Comparison of ENCODE assay signal across 9 cellular contexts in genomic region chr6:106163446-106163965, GRCh38.
DNase-seq lines count a peak whose midpoint lies in the region; ATAC-seq, FAIRE-seq and TF ChIP-seq lines count a peak whose summit lies in the region.
"Had no signal": no experiment of that assay in that cellular context is flagged by ENCODE, and none has a peak within 500 bp of the region (broad histone marks: within the 10 kb centered on the region; RNA-seq: fewer than 3 reads in every experiment).

No MANE protein-coding gene starts in this region.

- intact Hi-C loops in Right ventricle myocardium superior (cut with DNase I) (no loop called here), posterior vena cava (cut with DNase I) (no loop called here)

- H3K27ac Mint-ChIP-seq in activated T-cell treated with anti-CD3 and anti-CD28 coated beads, Interleukin-2, amount 50 U/mL, for 24 hours = peak overlapping the region; percentile 100

- no peak for FAIRE-seq in small intestine (lab: Jason Lieb, UNC)

- H3K27me3 Mint-ChIP-seq in activated T-cell treated with anti-CD3 and anti-CD28 coated beads, Interleukin-2, amount 50 U/mL, for 24 hours = peaks cover 3% of the 10 kb centered on the region

- H3K9me3 ChIP-seq in KOPT-K1 (ENCODE audit: insufficient read depth, low read length, poor library complexity, severe bottlenecking) = no peaks in the 10 kb centered on the region
- H3K9me3 ChIP-seq in small intestine (ENCODE audit: control insufficient read depth, low read depth) = no peaks in the 10 kb centered on the region

- H3K27ac ChIP-seq in KOPT-K1 (ENCODE audit: low read depth, low read length, poor library complexity, severe bottlenecking) (peak overlapping the region; percentile 79), small intestine (ENCODE audit: low read depth in 1 of 2, low read length in 1 of 2) (peak overlapping the region; percentile 63 to 91)
- H3K27ac ChIP-seq: epithelial cell of prostate had no signal

- peaks cover 0 to 7% of the 10 kb centered on the region in 2 donors for H3K4me1 ChIP-seq in small intestine (ENCODE audit: control insufficient read depth in 2 of 2, insufficient read depth in 1 of 2, low read depth in 1 of 2, low read length in 1 of 2)

- H3K4me3 Mint-ChIP-seq in activated T-cell treated with anti-CD3 and anti-CD28 coated beads, Interleukin-2, amount 50 U/mL, for 24 hours = peak overlapping the region; percentile 66

- no peaks in the 10 kb centered on the region for H3K27me3 ChIP-seq in small intestine (ENCODE audit: control insufficient read depth in 2 of 2, insufficient read depth in 2 of 2, low read length in 2 of 2)

- H3K36me3 Mint-ChIP-seq in activated T-cell treated with anti-CD3 and anti-CD28 coated beads, Interleukin-2, amount 50 U/mL, for 24 hours (ENCODE audit: low read depth) = no peaks in the 10 kb centered on the region

- peaks cover 6% of the 10 kb centered on the region for H3K9me3 Mint-ChIP-seq in activated T-cell treated with anti-CD3 and anti-CD28 coated beads, Interleukin-2, amount 50 U/mL, for 24 hours

- peaks cover 65% of the 10 kb centered on the region for H3K4me1 Mint-ChIP-seq in activated T-cell treated with anti-CD3 and anti-CD28 coated beads, Interleukin-2, amount 50 U/mL, for 24 hours (ENCODE audit: low read depth)

- no peak overlapping the region for H3K4me3 ChIP-seq in small intestine (ENCODE audit: low read depth in 1 of 2, low read length in 2 of 2)

- TF ChIP-seq CTCF in GM20000 (IDR thresholded peaks at IDR 0.05; ENCODE audit: extremely low read depth, missing control alignments) = no peak

- 25 to 40% (median 26%) methylated on average over 7 of the region's 7 CpGs for WGBS in small intestine, 3 donors

- H3K36me3 ChIP-seq in KOPT-K1 (ENCODE audit: insufficient read depth, low read length) = no peaks in the 10 kb centered on the region
- H3K36me3 ChIP-seq in small intestine (ENCODE audit: control insufficient read depth in 2 of 2, insufficient read depth in 2 of 2, low read length in 2 of 2) = no peaks in the 10 kb centered on the region

- DNase-seq in AG08395 (ENCODE audit: low spot score) (peak; percentile 65), GM20000 (ENCODE audit: low spot score) (peak; percentile 29), Right ventricle myocardium superior (no peak), small intestine (no peak), posterior vena cava (ENCODE audit: low spot score) (no peak), HuH-7 (ENCODE audit: low spot score) (no peak)
- peak; percentile 65 for DNase-seq in activated T-cell treated with anti-CD3 and anti-CD28 coated beads, Interleukin-2, amount 50 U/mL, for 24 hours

- peak; percentile 53 for ATAC-seq in Right ventricle myocardium superior (ENCODE audit: poor library complexity)

Comparison
In these comparisons a context has a peak if more than half of its experiments do, and no peak if none do; other contexts are left out.
1. DNase-seq: peak in AG08395 (single experiment), GM20000 (single experiment) and activated T-cell treated with anti-CD3 and anti-CD28 coated beads, Interleukin-2, amount 50 U/mL, for 24 hours (single experiment); none in Right ventricle myocardium superior (single experiment), small intestine (single experiment), posterior vena cava (single experiment) and HuH-7 (single experiment).